In genomic region chr3:130865537-130865936, GRCh38 we compare ENCODE assay signal across 26 cellular contexts.
"Had no signal": no experiment of that assay in that cellular context is flagged by ENCODE, and none has a peak within 500 bp of the region (broad histone marks: within the 10 kb centered on the region; RNA-seq: fewer than 3 reads in every experiment).

No MANE protein-coding gene starts in this region.

- H3K9me3 ChIP-seq: stomach, suprapubic skin, testis, thoracic aorta, thyroid gland, tibial artery, tibial nerve, upper lobe of left lung, upper lobe of right lung, uterus, vagina had no signal

- DNase-seq: stimulated activated CD4-positive, alpha-beta T cell treated with anti-CD3 and anti-CD28 coated beads, Interleukin-2, amount 100 ng/mL, for 48 hours; stimulated activated CD4-positive, alpha-beta T cell treated with anti-CD3 and anti-CD28 coated beads, Interleukin-4, amount 100 ng/mL, for 1 hour; stimulated activated CD4-positive, alpha-beta T cell treated with anti-CD3 and anti-CD28 coated beads, Interleukin-4, amount 100 ng/mL, for 24 hours; stimulated activated CD4-positive, alpha-beta T cell treated with anti-CD3 and anti-CD28 coated beads, Interleukin-4, amount 100 ng/mL, for 4 hours; stimulated activated CD8-positive, alpha-beta memory T cell treated with anti-CD3 and anti-CD28 coated beads, Interleukin-4, amount 100 ng/mL, for 48 hours; stimulated activated naive B cell treated with anti-CD40 and anti-IgM and Interleukin-4, amounts not matched to agents 10 μg/mL and 1 μg/mL and 100 μg/mL, for 72 hours; stimulated activated naive CD4-positive, alpha-beta T cell; stimulated activated naive CD4-positive, alpha-beta T cell treated with Interleukin-2 at 50 U/mL for 16 hours; stimulated activated naive CD8-positive, alpha-beta T cell treated with anti-CD3 and anti-CD28 coated beads, Interleukin-15, amount 100 ng/mL, for 72 hours; stimulated activated naive CD8-positive, alpha-beta T cell treated with anti-CD3 and anti-CD28 coated beads, Interleukin-15, Interleukin-2, amounts not matched to agents 100 U/mL and 50 U/mL, for 24 hours; stomach; substantia nigra; testis; thyroid gland; tibial artery; trophoblast cell; upper lobe of left lung; upper lobe of right lung; uterus had no signal

- FAIRE-seq: urothelium cell line had no signal

- H3K4me3 ChIP-seq: stomach, suprapubic skin, testis, thoracic aorta, thyroid gland, tibial artery, tibial nerve, upper lobe of left lung, upper lobe of right lung, uterus, vagina had no signal

- H3K36me3 ChIP-seq: stomach, suprapubic skin, thoracic aorta, thyroid gland, tibial artery, tibial nerve, upper lobe of left lung, upper lobe of right lung, uterus, vagina had no signal

- H3K27ac ChIP-seq: stomach, suprapubic skin, thoracic aorta, thyroid gland, tibial artery, tibial nerve, upper lobe of left lung, upper lobe of right lung, uterus, vagina had no signal

- H3K27me3 ChIP-seq: stomach, suprapubic skin, testis, thyroid gland, tibial artery, tibial nerve, upper lobe of left lung, upper lobe of right lung, uterus, vagina had no signal

- ATAC-seq: stimulated activated effector memory CD8-positive, alpha-beta T cell treated with anti-CD3 and anti-CD28 coated beads, Interleukin-12 subunit alpha, Interleukin-12 subunit beta, amount 100 ng/mL, for 72 hours; stimulated activated memory B cell treated with anti-CD40 and anti-IgM and Interleukin-4, amounts not matched to agents 10 μg/mL and 1 μg/mL and 100 μg/mL, for 72 hours; stimulated activated naive B cell treated with anti-CD40 and anti-IgM and Interleukin-4, amounts not matched to agents 10 μg/mL and 1 μg/mL and 100 μg/mL, for 72 hours; stimulated activated naive CD8-positive, alpha-beta T cell treated with anti-CD3 and anti-CD28 coated beads, Interleukin-15, amount 100 ng/mL, for 72 hours; stimulated activated naive CD8-positive, alpha-beta T cell treated with anti-CD3 and anti-CD28 coated beads, Interleukin-15, Interleukin-2, amounts not matched to agents 100 U/mL and 50 U/mL, for 24 hours; upper lobe of right lung had no signal

- H3K4me1 ChIP-seq: stomach, suprapubic skin, thyroid gland, tibial artery, tibial nerve, upper lobe of left lung, upper lobe of right lung, uterus, vagina had no signal
